12 cellular contexts compared by ENCODE assay signal in the genomic region with DNA sequence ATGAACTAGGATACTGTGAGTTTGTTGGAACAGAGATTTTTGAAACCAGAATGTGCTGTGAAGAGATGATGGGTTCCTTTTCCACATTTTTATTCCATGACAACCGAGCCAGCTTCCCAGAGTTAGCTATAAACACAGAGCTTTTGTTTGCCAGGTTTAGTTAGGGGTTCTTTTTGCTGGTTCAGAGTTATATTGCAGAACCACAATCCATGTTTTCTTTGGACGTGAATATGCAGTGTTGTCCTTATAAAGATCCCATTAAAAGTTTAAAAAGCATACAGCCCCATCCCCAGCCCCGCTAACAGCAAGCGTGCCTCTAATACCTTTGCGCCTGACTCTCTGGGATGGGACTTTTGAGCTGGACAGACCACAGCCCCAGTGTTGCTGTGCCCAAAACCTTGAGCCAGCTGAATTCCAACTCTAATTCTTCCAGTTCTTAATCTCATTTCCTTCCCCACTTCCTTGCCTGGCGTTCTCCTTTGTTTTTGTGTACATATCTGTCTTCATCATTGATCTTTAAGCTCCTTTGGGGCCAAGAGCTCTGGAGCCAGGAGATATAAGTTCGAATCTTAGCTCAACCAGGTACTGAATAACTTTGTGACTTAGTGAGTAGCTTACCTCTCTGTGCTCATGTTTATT.
DNase-seq lines count a peak whose midpoint lies in the region; ATAC-seq lines count a peak whose summit lies in the region.
"Had no signal": no experiment of that assay in that cellular context is flagged by ENCODE, and none has a peak within 500 bp of the region (broad histone marks: within the 10 kb centered on the region; RNA-seq: fewer than 3 reads in every experiment).

No MANE protein-coding gene starts in this region.

- in situ Hi-C loops in G401 (cut with HindIII; ENCODE audit: low sequenced_read_pairs) = no loop called here

- no peaks in the 10 kb centered on the region for H3K36me3 ChIP-seq in adipocyte (ENCODE audit: control insufficient read depth, insufficient read depth, low read length, severe bottlenecking)
- peaks cover 2% of the 10 kb centered on the region for H3K36me3 ChIP-seq in skeletal muscle satellite cell (ENCODE audit: insufficient read depth, low read length)

- peak overlapping the region; percentile 12 for H3K4me3 ChIP-seq in adipocyte (ENCODE audit: low read length)
- no peak overlapping the region for H3K4me3 ChIP-seq in right cardiac atrium (ENCODE audit: low read length)
- H3K4me3 ChIP-seq in skeletal muscle satellite cell (ENCODE audit: low read length) = peak overlapping the region; percentile 36

- peaks cover 82% of the 10 kb centered on the region for H3K4me1 Mint-ChIP-seq in activated CD8-positive, alpha-beta T cell treated with anti-CD3 and anti-CD28 coated beads, Interleukin-2, amount 10 ng/mL, durations not matched to agents 7 days and 5 days (ENCODE audit: low read depth)

- ATAC-seq in right cardiac atrium = peak; percentile 37 to 49
- no peak for ATAC-seq in activated CD8-positive, alpha-beta T cell treated with anti-CD3 and anti-CD28 coated beads, Interleukin-2, amount 10 ng/mL, durations not matched to agents 7 days and 5 days
- ATAC-seq: activated naive CD8-positive, alpha-beta T cell treated with anti-CD3 and anti-CD28 coated beads, Interleukin-2, amount 50 U/mL, for 24 hours had no signal

- intact Hi-C loops in right cardiac atrium (cut with DNase I) = no loop called here

- H3K9me3 ChIP-seq in adipocyte (ENCODE audit: control insufficient read depth, low read length) (no peaks in the 10 kb centered on the region), right cardiac atrium (ENCODE audit: control insufficient read depth, low read length) (no peaks in the 10 kb centered on the region), skeletal muscle satellite cell (replicated peaks; ENCODE audit: low read length) (no peaks in the 10 kb centered on the region)

- H3K27me3 ChIP-seq in adipocyte (replicated peaks; ENCODE audit: control insufficient read depth, insufficient read depth, low read length) (no peaks in the 10 kb centered on the region), right cardiac atrium (ENCODE audit: control insufficient read depth, insufficient read depth) (no peaks in the 10 kb centered on the region), skeletal muscle satellite cell (ENCODE audit: control insufficient read depth, insufficient read depth, low read length) (no peaks in the 10 kb centered on the region)

- POLR2A ChIA-PET in activated CD8-positive, alpha-beta T cell treated with anti-CD3 and anti-CD28 coated beads, Interleukin-2, amount 10 ng/mL, durations not matched to agents 7 days and 5 days (lab: Charles Lee) = no interaction called here

- H3K9ac ChIP-seq in adipocyte (ENCODE audit: low read length) (peak overlapping the region; percentile 61), skeletal muscle satellite cell (ENCODE audit: low read depth, low read length) (peak overlapping the region; percentile 43)
- H3K9ac ChIP-seq: KMS-11 had no signal

- DNase-seq in ELR (ENCODE audit: low read depth) (peak; percentile 49), adipocyte (ENCODE audit: low read depth) (peak; percentile 45), right cardiac atrium (no peak), G401 (ENCODE audit: low spot score) (no peak), DMS153 (lab: John Stamatoyannopoulos, UW) (no peak)
- DNase-seq in activated CD8-positive, alpha-beta T cell treated with anti-CD3 and anti-CD28 coated beads, Interleukin-2, amount 10 ng/mL, durations not matched to agents 7 days and 5 days = no peak
- DNase-seq in activated naive CD4-positive, alpha-beta T cell (lab: John Stamatoyannopoulos, UW) = no peak
- DNase-seq: activated naive CD8-positive, alpha-beta T cell treated with anti-CD3 and anti-CD28 coated beads, Interleukin-2, amount 50 U/mL, for 24 hours; T-helper 1 cell had no signal

- peaks cover 37% of the 10 kb centered on the region for H3K4me1 ChIP-seq in adipocyte (ENCODE audit: control insufficient read depth, insufficient read depth, low read length)
- H3K4me1 ChIP-seq in right cardiac atrium (ENCODE audit: control insufficient read depth, insufficient read depth, low read length) = peaks cover 23% of the 10 kb centered on the region
- H3K4me1 ChIP-seq in skeletal muscle satellite cell (ENCODE audit: control insufficient read depth, insufficient read depth, low read length) = peaks cover 77% of the 10 kb centered on the region

- no peak overlapping the region for H3K4me3 Mint-ChIP-seq in activated CD8-positive, alpha-beta T cell treated with anti-CD3 and anti-CD28 coated beads, Interleukin-2, amount 10 ng/mL, durations not matched to agents 7 days and 5 days
- H3K4me3 Mint-ChIP-seq: activated naive CD8-positive, alpha-beta T cell treated with anti-CD3 and anti-CD28 coated beads, Interleukin-2, amount 50 U/mL, for 24 hours; memory B cell had no signal

- peak overlapping the region; percentile 50 for H3K27ac ChIP-seq in right cardiac atrium (ENCODE audit: low read length)
- H3K27ac ChIP-seq: KMS-11 had no signal

- CTCF ChIA-PET in activated CD8-positive, alpha-beta T cell treated with anti-CD3 and anti-CD28 coated beads, Interleukin-2, amount 10 ng/mL, durations not matched to agents 7 days and 5 days (lab: Charles Lee) = interaction anchor here (1.3 to 3.2 kb wide), 2 partner anchors 92 to 103 kb away, joined by 3 to 7 read pairs; no protein-coding TSS in a partner anchor

- peak overlapping the region; percentile 73 for H3K4me2 ChIP-seq in skeletal muscle satellite cell (ENCODE audit: low read length)
- H3K4me2 ChIP-seq: KMS-11 had no signal

- WGBS in right cardiac atrium = 45% methylated on average over 7 of the region's 7 CpGs

- H3K36me3 Mint-ChIP-seq in activated CD8-positive, alpha-beta T cell treated with anti-CD3 and anti-CD28 coated beads, Interleukin-2, amount 10 ng/mL, durations not matched to agents 7 days and 5 days (ENCODE audit: low read depth) = peaks cover 13% of the 10 kb centered on the region
- H3K36me3 Mint-ChIP-seq: memory B cell had no signal

- H3K9me3 Mint-ChIP-seq in activated CD8-positive, alpha-beta T cell treated with anti-CD3 and anti-CD28 coated beads, Interleukin-2, amount 10 ng/mL, durations not matched to agents 7 days and 5 days (ENCODE audit: insufficient read depth) = no peaks in the 10 kb centered on the region
- H3K9me3 Mint-ChIP-seq: activated naive CD8-positive, alpha-beta T cell treated with anti-CD3 and anti-CD28 coated beads, Interleukin-2, amount 50 U/mL, for 24 hours; memory B cell had no signal

- no peak overlapping the region for H3K27ac Mint-ChIP-seq in activated CD8-positive, alpha-beta T cell treated with anti-CD3 and anti-CD28 coated beads, Interleukin-2, amount 10 ng/mL, durations not matched to agents 7 days and 5 days
- H3K27ac Mint-ChIP-seq: activated naive CD8-positive, alpha-beta T cell treated with anti-CD3 and anti-CD28 coated beads, Interleukin-2, amount 50 U/mL, for 24 hours; memory B cell had no signal

- H3K27me3 Mint-ChIP-seq in activated CD8-positive, alpha-beta T cell treated with anti-CD3 and anti-CD28 coated beads, Interleukin-2, amount 10 ng/mL, durations not matched to agents 7 days and 5 days (ENCODE audit: low read depth) = no peaks in the 10 kb centered on the region
- H3K27me3 Mint-ChIP-seq: activated naive CD8-positive, alpha-beta T cell treated with anti-CD3 and anti-CD28 coated beads, Interleukin-2, amount 50 U/mL, for 24 hours; memory B cell had no signal

Comparison
In these comparisons a context has a peak if more than half of its experiments do, and no peak if none do; other contexts are left out.
1. DNase-seq: peak in ELR (single experiment) and adipocyte (single experiment); none in right cardiac atrium (0 of 3), G401 (single experiment), activated CD8-positive, alpha-beta T cell treated with anti-CD3 and anti-CD28 coated beads, Interleukin-2, amount 10 ng/mL, durations not matched to agents 7 days and 5 days (single experiment), activated naive CD4-positive, alpha-beta T cell (0 of 4) and DMS153 (single experiment).